ENCODE assay signal across 11 cellular contexts in genomic region chr6:490251-491037, GRCh38.
DNase-seq lines count a peak whose midpoint lies in the region; ATAC-seq and TF ChIP-seq lines count a peak whose summit lies in the region.
"Had no signal": no experiment of that assay in that cellular context is flagged by ENCODE, and none has a peak within 500 bp of the region (broad histone marks: within the 10 kb centered on the region; RNA-seq: fewer than 3 reads in every experiment).

No MANE protein-coding gene starts in this region.

- CTCF ChIA-PET in WTC11 (lab: Charles Lee), result no interaction called here

- ATAC-seq in HG03442 (IDR thresholded peaks at IDR 0.05; ENCODE audit: unreplicated experiment), result peak; percentile 52
- ATAC-seq in activated T-helper 17 cell treated with anti-CD3 and anti-CD28 coated beads, Interleukin-2, amount 50 U/mL, for 72 hours (replicated peaks), result peak; percentile 61
- ATAC-seq in stimulated activated naive CD8-positive, alpha-beta T cell treated with anti-CD3 and anti-CD28 coated beads, Interleukin-15, amount 100 ng/mL, for 72 hours, result peak; percentile 57
- no peak for ATAC-seq in WTC11
- ATAC-seq: foreskin keratinocyte, HCT116 had no signal

- POLR2A ChIA-PET in WTC11 (lab: Charles Lee), result no interaction called here

- peak; percentile 47 to 53 for DNase-seq in stimulated activated CD4-positive, alpha-beta T cell treated with anti-CD3 and anti-CD28 coated beads, Interleukin-2, amount 100 ng/mL, for 24 hours
- no peak for DNase-seq in stimulated activated CD4-positive, alpha-beta T cell treated with anti-CD3 and anti-CD28 coated beads, Interleukin-2, amount 100 ng/mL, for 48 hours
- DNase-seq in stimulated activated naive CD8-positive, alpha-beta T cell treated with anti-CD3 and anti-CD28 coated beads, Interleukin-15, amount 100 ng/mL, for 72 hours, result peak in 1 of 2 donors; percentile 45
- DNase-seq in COR-L47 (lab: John Stamatoyannopoulos, UW) (no peak), NCI-H1694 treated with DMSO at 0.1 percent for 48 hours (lab: John Stamatoyannopoulos, UW) (no peak), WTC11 (ENCODE audit: low spot score) (no peak)
- DNase-seq: cerebellar nuclear complex, foreskin keratinocyte had no signal

- no peak for TF ChIP-seq CTCF in WTC11 (IDR thresholded peaks at IDR 0.05)

- H3K4me3 Mint-ChIP-seq in activated T-helper 17 cell treated with anti-CD3 and anti-CD28 coated beads, Interleukin-2, amount 50 U/mL, for 72 hours, result peak overlapping the region; percentile 85
- H3K4me3 Mint-ChIP-seq in stimulated activated naive CD8-positive, alpha-beta T cell treated with anti-CD3 and anti-CD28 coated beads, Interleukin-15, amount 100 ng/mL, for 72 hours, result peak overlapping the region; percentile 71 to 80
- no peak overlapping the region for H3K4me3 Mint-ChIP-seq in WTC11

- no peaks in the 10 kb centered on the region for H3K27me3 Mint-ChIP-seq in activated T-helper 17 cell treated with anti-CD3 and anti-CD28 coated beads, Interleukin-2, amount 50 U/mL, for 72 hours
- no peaks in the 10 kb centered on the region for H3K27me3 Mint-ChIP-seq in stimulated activated naive CD8-positive, alpha-beta T cell treated with anti-CD3 and anti-CD28 coated beads, Interleukin-15, amount 100 ng/mL, for 72 hours
- H3K27me3 Mint-ChIP-seq in WTC11 (ENCODE audit: low read depth), result no peaks in the 10 kb centered on the region

- H3K9me3 Mint-ChIP-seq in activated T-helper 17 cell treated with anti-CD3 and anti-CD28 coated beads, Interleukin-2, amount 50 U/mL, for 72 hours, result no peaks in the 10 kb centered on the region
- no peaks in the 10 kb centered on the region for H3K9me3 Mint-ChIP-seq in stimulated activated naive CD8-positive, alpha-beta T cell treated with anti-CD3 and anti-CD28 coated beads, Interleukin-15, amount 100 ng/mL, for 72 hours
- peaks cover 10% of the 10 kb centered on the region for H3K9me3 Mint-ChIP-seq in WTC11

- H3K36me3 Mint-ChIP-seq in activated T-helper 17 cell treated with anti-CD3 and anti-CD28 coated beads, Interleukin-2, amount 50 U/mL, for 72 hours (ENCODE audit: low read depth), result peaks cover 100% of the 10 kb centered on the region
- H3K36me3 Mint-ChIP-seq in WTC11, result peaks cover 59% of the 10 kb centered on the region

- peak overlapping the region; percentile 95 for H3K27ac Mint-ChIP-seq in activated T-helper 17 cell treated with anti-CD3 and anti-CD28 coated beads, Interleukin-2, amount 50 U/mL, for 72 hours
- H3K27ac Mint-ChIP-seq in stimulated activated naive CD8-positive, alpha-beta T cell treated with anti-CD3 and anti-CD28 coated beads, Interleukin-15, amount 100 ng/mL, for 72 hours, result peak overlapping the region; percentile 94 to 97
- no peak overlapping the region for H3K27ac Mint-ChIP-seq in WTC11

- peaks cover 51% of the 10 kb centered on the region for H3K4me1 Mint-ChIP-seq in activated T-helper 17 cell treated with anti-CD3 and anti-CD28 coated beads, Interleukin-2, amount 50 U/mL, for 72 hours
- peaks cover 100% of the 10 kb centered on the region for H3K4me1 Mint-ChIP-seq in stimulated activated naive CD8-positive, alpha-beta T cell treated with anti-CD3 and anti-CD28 coated beads, Interleukin-15, amount 100 ng/mL, for 72 hours
- H3K4me1 Mint-ChIP-seq in WTC11, result no peaks in the 10 kb centered on the region

TF ChIP-seq in WTC11, 78 proteins besides CTCF, POLR2A, EP300 and RAD21:
- TF ChIP-seq E2F4 (CRISPR knock-in tag; IDR thresholded peaks at IDR 0.05; ENCODE audit: borderline replicate concordance, low read depth) (no peak), ESRRA (CRISPR knock-in tag; IDR thresholded peaks at IDR 0.05; ENCODE audit: borderline replicate concordance) (no peak), FOXK1 (CRISPR knock-in tag; IDR thresholded peaks at IDR 0.05) (no peak)
- TF ChIP-seq, protein P1, sequence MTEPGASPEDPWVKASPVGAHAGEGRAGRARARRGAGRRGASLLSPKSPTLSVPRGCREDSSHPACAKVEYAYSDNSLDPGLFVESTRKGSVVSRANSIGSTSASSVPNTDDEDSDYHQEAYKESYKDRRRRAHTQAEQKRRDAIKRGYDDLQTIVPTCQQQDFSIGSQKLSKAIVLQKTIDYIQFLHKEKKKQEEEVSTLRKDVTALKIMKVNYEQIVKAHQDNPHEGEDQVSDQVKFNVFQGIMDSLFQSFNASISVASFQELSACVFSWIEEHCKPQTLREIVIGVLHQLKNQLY (CRISPR knock-in tag; IDR thresholded peaks at IDR 0.05), result no peak

Comparison
In these comparisons a context has a peak if more than half of its experiments do, and no peak if none do; other contexts are left out.
1. DNase-seq: peak in stimulated activated CD4-positive, alpha-beta T cell treated with anti-CD3 and anti-CD28 coated beads, Interleukin-2, amount 100 ng/mL, for 24 hours (2 of 2); none in stimulated activated CD4-positive, alpha-beta T cell treated with anti-CD3 and anti-CD28 coated beads, Interleukin-2, amount 100 ng/mL, for 48 hours (0 of 2), COR-L47 (single experiment), NCI-H1694 treated with DMSO at 0.1 percent for 48 hours (single experiment) and WTC11 (single experiment).